1 cellular context compared by ENCODE assay signal in the genomic region with DNA sequence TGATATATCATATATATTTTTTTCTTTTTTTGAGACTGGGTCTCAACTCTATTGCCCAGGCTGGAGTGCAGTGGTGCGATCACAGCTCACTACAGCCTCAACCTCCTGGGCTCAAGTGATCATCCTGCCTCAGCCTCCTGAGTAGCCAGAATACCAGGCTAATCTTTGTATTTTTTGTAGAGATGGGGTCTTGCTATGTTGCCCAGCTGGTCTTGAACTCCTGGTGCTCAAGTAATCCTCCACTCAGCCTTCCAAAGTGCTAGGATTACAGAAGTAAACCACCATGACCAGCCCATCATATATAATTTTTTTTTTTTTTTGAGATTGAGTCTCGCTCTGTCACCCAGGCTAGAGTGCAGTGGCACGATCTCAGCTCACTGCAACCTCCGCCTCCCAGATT. TPM values are rescaled to one million over a fixed set of nuclear protein-coding genes. Genes with fewer than 3 reads are reported as not detected.
"Had no signal": no experiment of that assay in that cellular context is flagged by ENCODE, and none has a peak within 500 bp of the region (broad histone marks: within the 10 kb centered on the region; RNA-seq: fewer than 3 reads in every experiment).

No MANE protein-coding gene starts in this region.

RNA-seq across cellular contexts. Expression of gene RSPH1, which starts 26.3 kb away (rescaled TPM):
- total RNA-seq: glomerular endothelial cell had no signal
